1 cellular context compared by ENCODE assay signal in genomic region chr5:12854386-12854785, GRCh38.
A peak's percentile ranks its signal among the peaks of the same experiment; 100 is the strongest.
TF ChIP-seq lines count a peak whose summit lies in the region.

No MANE protein-coding gene starts in this region.

TF ChIP-seq in liver, 16 proteins besides CTCF, POLR2A, EP300 and RAD21 (continued from another document):
- TF ChIP-seq MAX (IDR thresholded peaks at IDR 0.05) = peak; percentile 66
- no peak for TF ChIP-seq TAF1 (conservative IDR thresholded peaks at IDR 0.05)
- peak in 1 of 2 donors; percentile 84 for TF ChIP-seq RXRA (IDR thresholded peaks at IDR 0.05)
- no peak for TF ChIP-seq SP1 (IDR thresholded peaks at IDR 0.05)
TF ChIP-seq in liver: peak in this region for 6.
